2 cellular contexts compared by ENCODE assay signal in the genomic region with DNA sequence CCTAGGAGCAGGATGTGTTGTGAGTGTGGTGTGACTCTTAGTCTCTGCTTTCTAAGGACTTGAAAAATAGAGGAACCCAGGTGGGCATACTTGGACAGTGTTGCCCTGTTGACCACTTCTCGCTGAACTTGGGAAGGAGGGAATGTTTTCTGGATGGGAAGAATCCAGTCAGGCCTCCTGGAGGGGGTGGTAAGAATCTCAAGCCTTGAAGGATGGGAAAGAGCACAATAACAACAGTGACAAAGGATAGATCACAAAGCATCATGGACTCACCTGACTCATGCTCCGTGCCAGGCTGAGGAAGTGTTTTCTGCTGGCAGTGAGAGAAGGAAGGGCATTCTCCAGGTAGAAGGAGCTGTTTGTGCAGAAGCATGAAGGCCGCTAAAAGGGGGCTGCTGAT.
TF ChIP-seq lines count a peak whose summit lies in the region.

No MANE protein-coding gene starts in this region.

TF ChIP-seq in A549, 52 proteins besides CTCF, POLR2A, EP300 and RAD21:
- TF ChIP-seq, protein P1, sequence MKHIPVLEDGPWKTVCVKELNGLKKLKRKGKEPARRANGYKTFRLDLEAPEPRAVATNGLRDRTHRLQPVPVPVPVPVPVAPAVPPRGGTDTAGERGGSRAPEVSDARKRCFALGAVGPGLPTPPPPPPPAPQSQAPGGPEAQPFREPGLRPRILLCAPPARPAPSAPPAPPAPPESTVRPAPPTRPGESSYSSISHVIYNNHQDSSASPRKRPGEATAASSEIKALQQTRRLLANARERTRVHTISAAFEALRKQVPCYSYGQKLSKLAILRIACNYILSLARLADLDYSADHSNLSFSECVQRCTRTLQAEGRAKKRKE (CRISPR knock-in tag; IDR thresholded peaks at IDR 0.05; ENCODE audit: low read depth): no peak
- TF ChIP-seq ZFP36 (IDR thresholded peaks at IDR 0.05; ENCODE audit: borderline replicate concordance, partially characterized antibody): peak; percentile 72

TF ChIP-seq in WTC11, 78 proteins besides CTCF, POLR2A, EP300 and RAD21:
- TF ChIP-seq RORB (CRISPR knock-in tag; IDR thresholded peaks at IDR 0.05) (no peak), ETV6 (CRISPR knock-in tag; IDR thresholded peaks at IDR 0.05) (no peak)
